In genomic region chr10:132023092-132023811, GRCh38 we compare ENCODE assay signal across 8 cellular contexts. TPM values are rescaled to one million over a fixed set of nuclear protein-coding genes. Genes with fewer than 3 reads are reported as not detected.
DNase-seq lines count a peak whose midpoint lies in the region; ATAC-seq and TF ChIP-seq lines count a peak whose summit lies in the region.

No MANE protein-coding gene starts in this region.

- H3K36me3 Mint-ChIP-seq in osteocyte (ENCODE audit: unreplicated experiment), result no peaks in the 10 kb centered on the region

- no peak overlapping the region for H3K27ac Mint-ChIP-seq in osteocyte (ENCODE audit: unreplicated experiment)

- peaks cover 37% of the 10 kb centered on the region for H3K27me3 Mint-ChIP-seq in osteocyte (ENCODE audit: unreplicated experiment)

- ATAC-seq in GM19023 (IDR thresholded peaks at IDR 0.05; ENCODE audit: unreplicated experiment) (peak; percentile 79), SK-N-SH treated with all-trans-retinoic acid at 6 μM for 48 hours (peak; percentile 97)

- peaks cover 6% of the 10 kb centered on the region for H3K4me1 Mint-ChIP-seq in osteocyte (ENCODE audit: unreplicated experiment)

- H3K9me3 Mint-ChIP-seq in osteocyte (ENCODE audit: unreplicated experiment), result no peaks in the 10 kb centered on the region

- no peak overlapping the region for H3K4me3 Mint-ChIP-seq in osteocyte (ENCODE audit: unreplicated experiment)

- peak; percentile 95 for TF ChIP-seq CTCF in osteocyte (IDR thresholded peaks at IDR 0.05)

- peak; percentile 92 for DNase-seq in AG20443 (ENCODE audit: low spot score)
- peak; percentile 67 for DNase-seq in HuH-7.5 (ENCODE audit: low spot score)
- peak; percentile 81 for DNase-seq in activated naive CD4-positive, alpha-beta T cell treated with anti-CD3 and anti-CD28 coated beads, Interleukin-2, amount 50 U/mL, for 16 hours
- peak; percentile 72 for DNase-seq in globus pallidus (ENCODE audit: low spot score)
- peak; percentile 91 for DNase-seq in osteocyte (ENCODE audit: extremely low spot score, unreplicated experiment)
- peak; percentile 89 for DNase-seq in superior temporal gyrus (ENCODE audit: extremely low spot score)

TF ChIP-seq in SK-N-SH treated with all-trans-retinoic acid at 6 μM for 48 hours, 23 proteins besides CTCF, POLR2A, EP300 and RAD21:
- no peak for TF ChIP-seq TCF4 (CRISPR knock-in tag; IDR thresholded peaks at IDR 0.05; ENCODE audit: borderline replicate concordance)
- TF ChIP-seq ZFP30 (CRISPR knock-in tag; IDR thresholded peaks at IDR 0.05), result no peak
- TF ChIP-seq GLIS3 (CRISPR knock-in tag; IDR thresholded peaks at IDR 0.05), result no peak
- no peak for TF ChIP-seq ESRRG (CRISPR knock-in tag; IDR thresholded peaks at IDR 0.05)
- no peak for TF ChIP-seq ZC3H10 (CRISPR knock-in tag; IDR thresholded peaks at IDR 0.05)
- TF ChIP-seq ISL1 (CRISPR knock-in tag; IDR thresholded peaks at IDR 0.05), result no peak
- TF ChIP-seq CSRNP3 (CRISPR knock-in tag; IDR thresholded peaks at IDR 0.05), result no peak
- no peak for TF ChIP-seq RARB (CRISPR knock-in tag; IDR thresholded peaks at IDR 0.05)
- no peak for TF ChIP-seq ARNTL (CRISPR knock-in tag; IDR thresholded peaks at IDR 0.05; ENCODE audit: borderline replicate concordance, low read depth)
- no peak for TF ChIP-seq CSDC2 (CRISPR knock-in tag; IDR thresholded peaks at IDR 0.05)
- no peak for TF ChIP-seq TOX (CRISPR knock-in tag; IDR thresholded peaks at IDR 0.05; ENCODE audit: borderline replicate concordance)
- TF ChIP-seq ZFP3 (CRISPR knock-in tag; IDR thresholded peaks at IDR 0.05), result no peak
- TF ChIP-seq, protein P1, sequence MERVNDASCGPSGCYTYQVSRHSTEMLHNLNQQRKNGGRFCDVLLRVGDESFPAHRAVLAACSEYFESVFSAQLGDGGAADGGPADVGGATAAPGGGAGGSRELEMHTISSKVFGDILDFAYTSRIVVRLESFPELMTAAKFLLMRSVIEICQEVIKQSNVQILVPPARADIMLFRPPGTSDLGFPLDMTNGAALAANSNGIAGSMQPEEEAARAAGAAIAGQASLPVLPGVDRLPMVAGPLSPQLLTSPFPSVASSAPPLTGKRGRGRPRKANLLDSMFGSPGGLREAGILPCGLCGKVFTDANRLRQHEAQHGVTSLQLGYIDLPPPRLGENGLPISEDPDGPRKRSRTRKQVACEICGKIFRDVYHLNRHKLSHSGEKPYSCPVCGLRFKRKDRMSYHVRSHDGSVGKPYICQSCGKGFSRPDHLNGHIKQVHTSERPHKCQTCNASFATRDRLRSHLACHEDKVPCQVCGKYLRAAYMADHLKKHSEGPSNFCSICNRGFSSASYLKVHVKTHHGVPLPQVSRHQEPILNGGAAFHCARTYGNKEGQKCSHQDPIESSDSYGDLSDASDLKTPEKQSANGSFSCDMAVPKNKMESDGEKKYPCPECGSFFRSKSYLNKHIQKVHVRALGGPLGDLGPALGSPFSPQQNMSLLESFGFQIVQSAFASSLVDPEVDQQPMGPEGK (CRISPR knock-in tag; IDR thresholded peaks at IDR 0.05; ENCODE audit: borderline replicate concordance), result no peak
- no peak for TF ChIP-seq TSHZ2 (CRISPR knock-in tag; IDR thresholded peaks at IDR 0.05)
- TF ChIP-seq PPARA (CRISPR knock-in tag; IDR thresholded peaks at IDR 0.05; ENCODE audit: borderline replicate concordance), result no peak
- TF ChIP-seq ZNF70 (CRISPR knock-in tag; IDR thresholded peaks at IDR 0.05), result no peak
- no peak for TF ChIP-seq ZNF8 (CRISPR knock-in tag; IDR thresholded peaks at IDR 0.05)
- TF ChIP-seq OSR1 (CRISPR knock-in tag; IDR thresholded peaks at IDR 0.05), result no peak
- TF ChIP-seq BACH2 (CRISPR knock-in tag; IDR thresholded peaks at IDR 0.05; ENCODE audit: borderline replicate concordance), result no peak

RNA-seq across cellular contexts. Expression of gene BNIP3, which starts 41.5 kb away (rescaled TPM):
- total RNA-seq in osteocyte, result 29.2 and 31.6 TPM in 2 replicates

RNA-seq across cellular contexts. Expression of gene JAKMIP3, which starts 42.5 kb away (rescaled TPM):
- total RNA-seq in osteocyte, result 0.64 and 0.65 TPM in 2 replicates

Comparison
In these comparisons a context has a peak if more than half of its experiments do, and no peak if none do; other contexts are left out.
1. Peak in every context shown above with its lines: DNase-seq and ATAC-seq.